8 cellular contexts compared by ENCODE assay signal in the genomic region with DNA sequence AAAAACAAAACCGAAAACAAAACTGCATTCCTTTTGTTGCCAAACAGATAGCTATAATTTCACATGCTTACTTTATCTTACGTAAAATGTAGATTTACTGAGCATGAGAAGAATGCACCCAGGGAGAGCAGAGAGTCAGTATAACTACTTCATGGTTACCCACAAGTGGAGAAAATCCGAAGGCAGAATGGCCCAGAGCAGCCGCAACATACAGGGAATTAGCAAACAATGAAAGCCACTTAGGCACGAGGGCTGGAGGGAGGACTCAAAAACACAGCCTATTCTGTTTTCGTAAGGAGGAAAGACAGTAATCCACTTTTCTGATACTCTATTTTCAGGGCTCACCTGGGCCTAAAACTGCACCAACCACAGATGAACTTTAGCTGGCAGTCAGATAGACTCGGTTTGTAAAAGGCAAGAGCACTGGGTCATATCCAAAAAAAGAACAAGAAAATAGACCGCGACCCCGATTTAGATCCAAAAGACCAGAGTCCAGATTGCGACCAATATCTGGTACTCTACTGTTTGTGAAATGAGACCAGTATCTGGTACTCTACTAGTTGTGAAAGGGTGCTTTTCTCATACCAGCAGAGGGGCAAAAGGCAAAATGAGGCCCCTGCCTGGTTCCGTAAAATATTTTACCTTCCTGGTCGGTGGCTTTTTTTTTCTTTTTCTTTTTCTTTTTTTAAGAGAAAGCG. TPM values are rescaled to one million over a fixed set of nuclear protein-coding genes. Genes with fewer than 3 reads are reported as not detected.
DNase-seq lines count a peak whose midpoint lies in the region; ATAC-seq lines count a peak whose summit lies in the region.

No MANE protein-coding gene starts in this region.

- H3K36me3 ChIP-seq in stomach smooth muscle (ENCODE audit: control insufficient read depth in 2 of 2, insufficient read depth in 2 of 2, low read length in 2 of 2) = no peaks in the 10 kb centered on the region

- ATAC-seq in HG03175 (IDR thresholded peaks at IDR 0.05; ENCODE audit: unreplicated experiment) = peak; percentile 29
- ATAC-seq in activated naive CD4-positive, alpha-beta T cell treated with anti-CD3 and anti-CD28 coated beads, Interleukin-2, amount 50 U/mL, for 72 hours = no peak

- CTCF ChIA-PET in activated CD4-positive, alpha-beta T cell treated with anti-CD3 and anti-CD28 coated beads, Interleukin-2, amount 10 ng/mL, durations not matched to agents 7 days and 5 days (lab: Charles Lee) = interaction anchor here (0.6 to 2.8 kb wide), 13 partner anchors 9 to 66 kb away, joined by 3 to 11 read pairs (median 4); a partner anchor contains a TSS

- POLR2A ChIA-PET in activated CD4-positive, alpha-beta T cell treated with anti-CD3 and anti-CD28 coated beads, Interleukin-2, amount 10 ng/mL, durations not matched to agents 7 days and 5 days (lab: Charles Lee) = no interaction called here

- H3K9me3 ChIP-seq in stomach smooth muscle (ENCODE audit: control insufficient read depth in 2 of 2, low read length in 2 of 2) = no peaks in the 10 kb centered on the region

- peak overlapping the region; percentile 100 for H3K27ac Mint-ChIP-seq in activated CD4-positive, alpha-beta T cell treated with anti-CD3 and anti-CD28 coated beads, Interleukin-2, amount 10 ng/mL, durations not matched to agents 7 days and 5 days
- H3K27ac Mint-ChIP-seq in activated naive CD4-positive, alpha-beta T cell treated with anti-CD3 and anti-CD28 coated beads, Interleukin-2, amount 50 U/mL, for 72 hours = peak overlapping the region; percentile 96 to 97

- peak overlapping the region; percentile 90 for H3K4me3 ChIP-seq in stomach smooth muscle (ENCODE audit: low read length in 2 of 2)

- H3K27me3 ChIP-seq in stomach smooth muscle (ENCODE audit: control insufficient read depth in 1 of 2, insufficient read depth in 2 of 2, low read length in 2 of 2) = no peaks in the 10 kb centered on the region

- H3K27me3 Mint-ChIP-seq in activated CD4-positive, alpha-beta T cell treated with anti-CD3 and anti-CD28 coated beads, Interleukin-2, amount 10 ng/mL, durations not matched to agents 7 days and 5 days = peaks cover 5% of the 10 kb centered on the region

- peaks cover 65% of the 10 kb centered on the region for H3K4me1 Mint-ChIP-seq in activated CD4-positive, alpha-beta T cell treated with anti-CD3 and anti-CD28 coated beads, Interleukin-2, amount 10 ng/mL, durations not matched to agents 7 days and 5 days

- peak overlapping the region; percentile 91 for H3K27ac ChIP-seq in stomach smooth muscle (ENCODE audit: low read length)

- no peak for DNase-seq in activated CD4-positive, alpha-beta T cell treated with anti-CD3 and anti-CD28 coated beads, Interleukin-2, amount 10 ng/mL, durations not matched to agents 7 days and 5 days
- DNase-seq in activated CD4-positive, alpha-beta T cell treated with anti-CD3 and anti-CD28 coated beads for 1 hour = no peak
- no peak for DNase-seq in activated naive CD4-positive, alpha-beta T cell treated with anti-CD3 and anti-CD28 coated beads, Interleukin-2, amount 50 U/mL, for 72 hours (ENCODE audit: low spot score in 2 of 2)
- DNase-seq in iris pigment epithelial cell (ENCODE audit: low read depth) = peak; percentile 90
- DNase-seq in NCI-H1436 treated with DMSO at 0.1 percent for 48 hours (lab: John Stamatoyannopoulos, UW) = no peak
- no peak for DNase-seq in central memory CD4-positive, alpha-beta T cell

- peaks cover 59% of the 10 kb centered on the region for H3K4me1 ChIP-seq in stomach smooth muscle (ENCODE audit: control insufficient read depth, insufficient read depth, low read length)

- H3K9me3 Mint-ChIP-seq in activated CD4-positive, alpha-beta T cell treated with anti-CD3 and anti-CD28 coated beads, Interleukin-2, amount 10 ng/mL, durations not matched to agents 7 days and 5 days = no peaks in the 10 kb centered on the region
- no peaks in the 10 kb centered on the region for H3K9me3 Mint-ChIP-seq in activated naive CD4-positive, alpha-beta T cell treated with anti-CD3 and anti-CD28 coated beads, Interleukin-2, amount 50 U/mL, for 72 hours

- peak overlapping the region; percentile 98 for H3K4me3 Mint-ChIP-seq in activated CD4-positive, alpha-beta T cell treated with anti-CD3 and anti-CD28 coated beads, Interleukin-2, amount 10 ng/mL, durations not matched to agents 7 days and 5 days

- peaks cover 28% of the 10 kb centered on the region for H3K36me3 Mint-ChIP-seq in activated CD4-positive, alpha-beta T cell treated with anti-CD3 and anti-CD28 coated beads, Interleukin-2, amount 10 ng/mL, durations not matched to agents 7 days and 5 days (ENCODE audit: low read depth)
- peaks cover 14 to 20% of the 10 kb centered on the region in 2 donors for H3K36me3 Mint-ChIP-seq in activated naive CD4-positive, alpha-beta T cell treated with anti-CD3 and anti-CD28 coated beads, Interleukin-2, amount 50 U/mL, for 72 hours

- H3K9ac ChIP-seq in stomach smooth muscle (ENCODE audit: low read length in 2 of 2) = peak overlapping the region; percentile 69 to 88

RNA-seq across cellular contexts. Expression of a gene that starts 1.3 kb away (rescaled TPM):
- 10 to 100 TPM; 24.9 to 26.5 TPM for total RNA-seq in activated CD4-positive, alpha-beta T cell treated with anti-CD3 and anti-CD28 coated beads, Interleukin-2, amount 10 ng/mL, durations not matched to agents 7 days and 5 days
- total RNA-seq in activated naive CD4-positive, alpha-beta T cell treated with anti-CD3 and anti-CD28 coated beads, Interleukin-2, amount 50 U/mL, for 72 hours = 10 to 100 TPM; 19.6 to 26.1 TPM

RNA-seq across cellular contexts. Expression of a gene that starts 16.7 kb away (rescaled TPM):
- total RNA-seq in activated CD4-positive, alpha-beta T cell treated with anti-CD3 and anti-CD28 coated beads, Interleukin-2, amount 10 ng/mL, durations not matched to agents 7 days and 5 days = under 1 TPM; 0.22 to 0.27 TPM
- total RNA-seq in activated naive CD4-positive, alpha-beta T cell treated with anti-CD3 and anti-CD28 coated beads, Interleukin-2, amount 50 U/mL, for 72 hours = 1 to 10 TPM; 1.3 to 1.5 TPM
